ENCODE assay signal across 22 cellular contexts in genomic region chr4:79584902-79585301, GRCh38.
"Had no signal": no experiment of that assay in that cellular context is flagged by ENCODE, and none has a peak within 500 bp of the region (broad histone marks: within the 10 kb centered on the region; RNA-seq: fewer than 3 reads in every experiment).

No MANE protein-coding gene starts in this region.

- H3K27me3 Mint-ChIP-seq: activated naive CD8-positive, alpha-beta T cell had no signal

- H3K9me3 Mint-ChIP-seq: T-cell; T-helper 2 cell treated with Interferon-gamma antibody and Interleukin-4, amounts not matched to agents 5 μg/mL and 100 μg/mL, for 36 hours had no signal

- H3K36me3 ChIP-seq: lower lobe of right lung, tibial nerve, WERI-Rb-1 had no signal

- H3K4me3 ChIP-seq: lower lobe of right lung, mucosa of descending colon, tibial nerve had no signal

- H3K4me1 Mint-ChIP-seq: nephron progenitor cell, T-cell had no signal

- H3K4me3 Mint-ChIP-seq: activated CD8-positive, alpha-beta T cell treated with anti-CD3 and anti-CD28 coated beads, Interleukin-2, amount 10 ng/mL, durations not matched to agents 7 days and 5 days; activated naive CD8-positive, alpha-beta T cell; nephron progenitor cell; T-cell; T-helper 2 cell treated with Interferon-gamma antibody and Interleukin-4, amounts not matched to agents 5 μg/mL and 100 μg/mL, for 36 hours had no signal

- H3K4me1 ChIP-seq: lower lobe of right lung, tibial nerve had no signal

- H3K27me3 ChIP-seq: tibial nerve had no signal

- H3K9me3 ChIP-seq: lower lobe of right lung, mucosa of descending colon, SK-N-SH, tibial nerve had no signal

- H3K27ac ChIP-seq: lower lobe of right lung, tibial nerve, WERI-Rb-1 had no signal

- H3K27ac Mint-ChIP-seq: activated CD8-positive, alpha-beta T cell treated with anti-CD3 and anti-CD28 coated beads, Interleukin-2, amount 10 ng/mL, durations not matched to agents 7 days and 5 days; activated naive CD8-positive, alpha-beta T cell; nephron progenitor cell; T-cell; T-helper 2 cell treated with Interferon-gamma antibody and Interleukin-4, amounts not matched to agents 5 μg/mL and 100 μg/mL, for 36 hours had no signal

- ATAC-seq: activated CD8-positive, alpha-beta T cell treated with anti-CD3 and anti-CD28 coated beads, Interleukin-2, amount 10 ng/mL, durations not matched to agents 7 days and 5 days; lower lobe of right lung; mucosa of descending colon; stimulated activated naive CD8-positive, alpha-beta T cell treated with anti-CD3 and anti-CD28 coated beads, Interleukin-15, Interleukin-2, amounts not matched to agents 100 U/mL and 50 U/mL, for 24 hours; T-cell had no signal

- H3K36me3 Mint-ChIP-seq: activated naive CD8-positive, alpha-beta T cell; T-cell had no signal

- DNase-seq: activated CD4-positive, alpha-beta T cell treated with anti-CD3 and anti-CD28 coated beads for 1 hour; activated CD4-positive, alpha-beta T cell treated with anti-CD3 and anti-CD28 coated beads, Interleukin-2, amount 50 U/mL, for 1 hour; activated CD8-positive, alpha-beta T cell treated with anti-CD3 and anti-CD28 coated beads, Interleukin-2, amount 10 ng/mL, durations not matched to agents 7 days and 5 days; effector CD4-positive, alpha-beta T cell; erythroblast; head of caudate nucleus; hypothalamus; lower lobe of right lung; mesendoderm; mucosa of descending colon; nephron progenitor cell; posterior cingulate gyrus; retina; SK-N-SH; stimulated activated CD4-positive, alpha-beta T cell treated with anti-CD3 and anti-CD28 coated beads, Interleukin-4, amount 100 ng/mL, for 4 hours; stimulated activated naive CD8-positive, alpha-beta T cell treated with anti-CD3 and anti-CD28 coated beads, Interleukin-15, Interleukin-2, amounts not matched to agents 100 U/mL and 50 U/mL, for 24 hours; substantia nigra; T-cell; WERI-Rb-1 had no signal
